Comparison of ENCODE assay signal across 21 cellular contexts in the genomic region with DNA sequence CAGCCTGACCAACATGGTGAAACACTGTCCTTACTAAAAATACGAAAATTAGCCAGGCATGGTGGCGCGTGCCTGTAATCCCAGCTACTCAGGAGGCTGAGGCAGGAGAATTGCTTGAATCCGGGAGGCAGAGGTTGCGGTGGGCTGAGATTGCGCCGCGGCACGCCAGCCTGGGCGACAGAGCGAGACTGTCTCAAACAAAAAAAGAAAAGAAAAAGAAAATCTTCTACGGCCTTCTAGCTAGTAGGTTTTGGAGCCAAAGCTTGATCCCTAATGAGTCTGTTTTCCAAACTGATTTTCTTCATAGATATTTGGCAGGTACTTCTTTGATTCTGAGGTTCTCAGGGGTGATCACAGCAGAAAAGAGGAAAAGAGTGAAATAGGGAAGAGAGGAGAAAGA.
DNase-seq lines count a peak whose midpoint lies in the region; ATAC-seq and TF ChIP-seq lines count a peak whose summit lies in the region.
"Had no signal": no experiment of that assay in that cellular context is flagged by ENCODE, and none has a peak within 500 bp of the region (broad histone marks: within the 10 kb centered on the region; RNA-seq: fewer than 3 reads in every experiment).

No MANE protein-coding gene starts in this region.

- H3K27ac ChIP-seq in GM23338 (ENCODE audit: low read depth) (0 out of 2 replicates have a peak overlapping the region, but pooled peaks have one; percentile 42), ascending aorta (peak overlapping the region; percentile 83 to 90), layer of hippocampus (ENCODE audit: low read depth, low read length) (peak overlapping the region; percentile 30), spleen (peak overlapping the region in 7 of 8 donors; percentile 19 to 74 (median 66)), Peyer's patch (no peak overlapping the region)
- H3K27ac ChIP-seq: heart left ventricle, uterus had no signal

- H3K4me3 ChIP-seq in GM23338, result no peak overlapping the region
- H3K4me3 ChIP-seq in ascending aorta, result peak overlapping the region in 1 of 2 donors; percentile 48
- H3K4me3 ChIP-seq in spleen, result no peak overlapping the region
- H3K4me3 ChIP-seq in Peyer's patch, result no peak overlapping the region
- no peak overlapping the region for H3K4me3 ChIP-seq in H7 (ENCODE audit: insufficient read depth, low read depth, low read length)
- H3K4me3 ChIP-seq: esophagus squamous epithelium, uterus had no signal

- H3K4me1 ChIP-seq in GM23338 (ENCODE audit: insufficient read depth) (no peaks in the 10 kb centered on the region), ascending aorta (peaks cover 16 to 43% of the 10 kb centered on the region in 2 donors), spleen (peaks cover 3 to 88% (median 63%) of the 10 kb centered on the region in 6 donors), Peyer's patch (no peaks in the 10 kb centered on the region)
- H3K4me1 ChIP-seq: uterus had no signal

- H3K9me3 ChIP-seq in ascending aorta, result no peaks in the 10 kb centered on the region
- peaks cover 0 to 11% (median 0%) of the 10 kb centered on the region in 8 donors for H3K9me3 ChIP-seq in spleen
- H3K9me3 ChIP-seq in Peyer's patch, result peaks cover 0 to 5% (median 0%) of the 10 kb centered on the region in 4 donors
- H3K9me3 ChIP-seq: esophagus squamous epithelium, uterus had no signal

- no peaks in the 10 kb centered on the region for H3F3A ChIP-seq in GM23338 (replicated peaks; ENCODE audit: low read depth)

- WGBS in spleen, 5 donors, result 81 to 91% (median 91%) methylated on average over 11 to 12 of the region's 12 CpGs

- no peak overlapping the region for H3K27ac Mint-ChIP-seq in GM23338
- H3K27ac Mint-ChIP-seq: immature natural killer cell, natural killer cell had no signal

- H2AFZ ChIP-seq in GM23338, result no peak overlapping the region

- no peak overlapping the region for H3K4me3 Mint-ChIP-seq in GM23338
- H3K4me3 Mint-ChIP-seq: natural killer cell had no signal

- H3K36me3 ChIP-seq in GM23338 (ENCODE audit: insufficient read depth), result no peaks in the 10 kb centered on the region
- H3K36me3 ChIP-seq in ascending aorta, result no peaks in the 10 kb centered on the region
- peaks cover 0 to 19% (median 2%) of the 10 kb centered on the region in 6 donors for H3K36me3 ChIP-seq in spleen
- no peaks in the 10 kb centered on the region for H3K36me3 ChIP-seq in Peyer's patch
- H3K36me3 ChIP-seq in H7 (replicated peaks; ENCODE audit: control insufficient read depth, insufficient read depth, low read length), result no peaks in the 10 kb centered on the region
- H3K36me3 ChIP-seq: heart left ventricle, uterus had no signal

- peaks cover 10% of the 10 kb centered on the region; the same call in 2 of the 3 replicates for H3K9me3 Mint-ChIP-seq in GM23338
- H3K9me3 Mint-ChIP-seq: immature natural killer cell, natural killer cell had no signal

- intact Hi-C loops in ascending aorta (cut with DNase I), result loop anchor here (5.0 kb wide), 1 partner anchor 56 kb away; no protein-coding TSS in a partner anchor
- intact Hi-C loops in spleen (cut with DNase I; ENCODE audit: low total_unique reads), result no loop called here

- no peaks in the 10 kb centered on the region for H3K27me3 ChIP-seq in GM23338 (ENCODE audit: insufficient read depth)
- H3K27me3 ChIP-seq in ascending aorta, result no peaks in the 10 kb centered on the region
- H3K27me3 ChIP-seq in layer of hippocampus (ENCODE audit: control insufficient read depth, insufficient read depth, low read length), result no peaks in the 10 kb centered on the region
- H3K27me3 ChIP-seq in spleen (replicated peaks in 1 of 7), result no peaks in the 10 kb centered on the region
- no peaks in the 10 kb centered on the region for H3K27me3 ChIP-seq in Peyer's patch
- no peaks in the 10 kb centered on the region for H3K27me3 ChIP-seq in H7 (ENCODE audit: control insufficient read depth, insufficient read depth, low read length)
- H3K27me3 ChIP-seq: esophagus squamous epithelium, heart left ventricle, uterus had no signal

- peaks cover 3% of the 10 kb centered on the region for H3K27me3 Mint-ChIP-seq in GM23338 (ENCODE audit: insufficient read depth, low read depth, poor library complexity)

- peaks cover 4% of the 10 kb centered on the region; the same call in 2 of the 3 replicates for H3K4me1 Mint-ChIP-seq in GM23338

- ATAC-seq in GM23338, result no peak
- ATAC-seq: heart left ventricle, natural killer cell had no signal

- no peaks in the 10 kb centered on the region for H3K9me2 ChIP-seq in GM23338 (ENCODE audit: insufficient read depth)

- H4K20me1 ChIP-seq in GM23338 (replicated peaks; ENCODE audit: insufficient read depth), result no peaks in the 10 kb centered on the region; the same call in 1 of the 2 replicates

- DNase-seq in GM23338 (ENCODE audit: low spot score) (no peak), ascending aorta (ENCODE audit: low spot score in 2 of 2) (no peak), spleen (no peak), Peyer's patch (no peak), H7 (no peak)
- no peak for DNase-seq in activated CD4-positive, alpha-beta T cell treated with anti-CD3 and anti-CD28 coated beads for 4 hours
- DNase-seq: activated naive CD4-positive, alpha-beta T cell treated with anti-CD3 and anti-CD28 coated beads, Interleukin-2, amount 50 U/mL, for 16 hours; AML-193; caudate nucleus; esophagus squamous epithelium; HCEC 1CT; heart left ventricle; immature natural killer cell; KG1; natural killer cell; NCI-H2029; NCI-H510A treated with DMSO at 0.1 percent for 48 hours; stimulated activated naive CD4-positive, alpha-beta T cell; SW 1271; uterus had no signal

- no peak overlapping the region for H3K4me2 ChIP-seq in GM23338

- H3K36me3 Mint-ChIP-seq in GM23338 (ENCODE audit: low read depth), result peaks cover 7% of the 10 kb centered on the region; the same call in 2 of the 3 replicates
- H3K36me3 Mint-ChIP-seq: immature natural killer cell, natural killer cell had no signal

- TF ChIP-seq POLR2A in spleen (IDR thresholded peaks at IDR 0.05) (no peak), Peyer's patch (IDR thresholded peaks at IDR 0.05) (no peak)

- H3K79me2 ChIP-seq in GM23338 (replicated peaks; ENCODE audit: insufficient read depth), result no peaks in the 10 kb centered on the region

- TF ChIP-seq CTCF in GM23338 (conservative IDR thresholded peaks at IDR 0.05; ENCODE audit: low read depth in 2 of 2), result no peak
- TF ChIP-seq CTCF in ascending aorta (IDR thresholded peaks at IDR 0.05), result no peak
- TF ChIP-seq CTCF in spleen (IDR thresholded peaks at IDR 0.05 in 8 of 11, conservative IDR thresholded peaks at IDR 0.05 in 3 of 11), result no peak
- no peak for TF ChIP-seq CTCF in Peyer's patch (IDR thresholded peaks at IDR 0.05)

TF ChIP-seq in GM23338, 12 proteins besides CTCF, POLR2A, EP300 and RAD21 (continues in another document):
- TF ChIP-seq, protein P1, sequence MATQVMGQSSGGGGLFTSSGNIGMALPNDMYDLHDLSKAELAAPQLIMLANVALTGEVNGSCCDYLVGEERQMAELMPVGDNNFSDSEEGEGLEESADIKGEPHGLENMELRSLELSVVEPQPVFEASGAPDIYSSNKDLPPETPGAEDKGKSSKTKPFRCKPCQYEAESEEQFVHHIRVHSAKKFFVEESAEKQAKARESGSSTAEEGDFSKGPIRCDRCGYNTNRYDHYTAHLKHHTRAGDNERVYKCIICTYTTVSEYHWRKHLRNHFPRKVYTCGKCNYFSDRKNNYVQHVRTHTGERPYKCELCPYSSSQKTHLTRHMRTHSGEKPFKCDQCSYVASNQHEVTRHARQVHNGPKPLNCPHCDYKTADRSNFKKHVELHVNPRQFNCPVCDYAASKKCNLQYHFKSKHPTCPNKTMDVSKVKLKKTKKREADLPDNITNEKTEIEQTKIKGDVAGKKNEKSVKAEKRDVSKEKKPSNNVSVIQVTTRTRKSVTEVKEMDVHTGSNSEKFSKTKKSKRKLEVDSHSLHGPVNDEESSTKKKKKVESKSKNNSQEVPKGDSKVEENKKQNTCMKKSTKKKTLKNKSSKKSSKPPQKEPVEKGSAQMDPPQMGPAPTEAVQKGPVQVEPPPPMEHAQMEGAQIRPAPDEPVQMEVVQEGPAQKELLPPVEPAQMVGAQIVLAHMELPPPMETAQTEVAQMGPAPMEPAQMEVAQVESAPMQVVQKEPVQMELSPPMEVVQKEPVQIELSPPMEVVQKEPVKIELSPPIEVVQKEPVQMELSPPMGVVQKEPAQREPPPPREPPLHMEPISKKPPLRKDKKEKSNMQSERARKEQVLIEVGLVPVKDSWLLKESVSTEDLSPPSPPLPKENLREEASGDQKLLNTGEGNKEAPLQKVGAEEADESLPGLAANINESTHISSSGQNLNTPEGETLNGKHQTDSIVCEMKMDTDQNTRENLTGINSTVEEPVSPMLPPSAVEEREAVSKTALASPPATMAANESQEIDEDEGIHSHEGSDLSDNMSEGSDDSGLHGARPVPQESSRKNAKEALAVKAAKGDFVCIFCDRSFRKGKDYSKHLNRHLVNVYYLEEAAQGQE (IDR thresholded peaks at IDR 0.05; ENCODE audit: unreplicated experiment), result no peak
- TF ChIP-seq POLR2AphosphoS5 (IDR thresholded peaks at IDR 0.05; ENCODE audit: low read depth) (no peak), EZH2 (IDR thresholded peaks at IDR 0.05; ENCODE audit: low read depth, unreplicated experiment) (no peak)

Comparison
In these comparisons a context has a peak if more than half of its experiments do, and no peak if none do; other contexts are left out.
1. H3K27ac ChIP-seq: peak in GM23338 (single experiment), ascending aorta (2 of 2), layer of hippocampus (single experiment) and spleen (7 of 8); none in Peyer's patch (0 of 4).